ENCODE assay signal across 8 cellular contexts in genomic region chr1:40387487-40388306, GRCh38. TPM values are rescaled to one million over a fixed set of nuclear protein-coding genes. Genes with fewer than 3 reads are reported as not detected.
DNase-seq lines count a peak whose midpoint lies in the region; ATAC-seq and TF ChIP-seq lines count a peak whose summit lies in the region.
"Not testable (repeated sequence)": the region's sequence is repeated elsewhere in the genome, so short reads cannot be mapped to it uniquely, and the experiment has no call there.

No MANE protein-coding gene starts in this region.

- intact Hi-C loops in adrenal gland (cut with DNase I); right lobe of liver (cut with DNase I): not testable (repeated sequence)

- peak overlapping the region; percentile 85 to 100 (median 97) for H3K27ac ChIP-seq in BLaER1 treated with 17β-estradiol and CSF1 and Interleukin-3, amounts not matched to agents 10 nM and 100 nM
- H3K27ac ChIP-seq in adrenal gland (peak overlapping the region in 3 of 5 donors; percentile 65 to 84 (median 81)), right lobe of liver (peak overlapping the region; percentile 82 to 87 (median 86)), parathyroid adenoma (peak overlapping the region; percentile 42), substantia nigra (ENCODE audit: low read depth, low read length, poor library complexity, severe bottlenecking) (peak overlapping the region; percentile 46)
- not testable (repeated sequence) for H3K27ac ChIP-seq in endodermal cell (ENCODE audit: low read depth, low read length)

- peak overlapping the region; percentile 83 to 93 (median 92) for H3K4me3 Mint-ChIP-seq in T-cell
- not testable (repeated sequence) for H3K4me3 Mint-ChIP-seq in endodermal cell

- H3K9me3 Mint-ChIP-seq in T-cell = not testable (repeated sequence)
- H3K9me3 Mint-ChIP-seq in endodermal cell = peaks cover 22% of the 10 kb centered on the region

- H2AFZ ChIP-seq in parathyroid adenoma = not testable (repeated sequence)

- H3K27me3 Mint-ChIP-seq in T-cell; endodermal cell (ENCODE audit: insufficient read depth): not testable (repeated sequence)

- TF ChIP-seq POLR2A in adrenal gland (IDR thresholded peaks at IDR 0.05); right lobe of liver (IDR thresholded peaks at IDR 0.05): not testable (repeated sequence)

- H3K36me3 Mint-ChIP-seq in T-cell (peaks cover 37% of the 10 kb centered on the region), endodermal cell (ENCODE audit: low read depth) (peaks cover 26% of the 10 kb centered on the region)

- ATAC-seq in T-cell (replicated peaks in 1 of 4); right lobe of liver: not testable (repeated sequence)

- TF ChIP-seq CTCF in adrenal gland (IDR thresholded peaks at IDR 0.05); endodermal cell (conservative IDR thresholded peaks at IDR 0.05); right lobe of liver (IDR thresholded peaks at IDR 0.05); parathyroid adenoma (IDR thresholded peaks at IDR 0.05): not testable (repeated sequence)

- peak in 3 of 34 experiments; percentile 22 to 48 (median 44) for DNase-seq in T-cell
- peak; percentile 41 for DNase-seq in activated T-cell treated with anti-CD3 and anti-CD28 coated beads, Interleukin-2, amount 50 U/mL, for 1 hour
- not testable (repeated sequence) for DNase-seq in adrenal gland; endodermal cell; right lobe of liver; substantia nigra (lab: John Stamatoyannopoulos, UW)

- H3K27me3 ChIP-seq in BLaER1 treated with 17β-estradiol and CSF1 and Interleukin-3, amounts not matched to agents 10 nM and 100 nM; adrenal gland; endodermal cell (ENCODE audit: control insufficient read depth, insufficient read depth, low read length, poor library complexity, severe bottlenecking); right lobe of liver; parathyroid adenoma (ENCODE audit: control insufficient read depth, insufficient read depth, low read length): not testable (repeated sequence)

- WGBS in adrenal gland, 4 donors = 83 to 94% (median 91%) methylated on average over 6 to 37 of the region's 37 CpGs
- 85 to 93% methylated on average over 9 to 37 of the region's 37 CpGs for WGBS in endodermal cell (ENCODE audit: insufficient coverage in 1 of 2, insufficient read length in 1 of 2), 2 experiments
- WGBS in right lobe of liver (ENCODE audit: insufficient coverage, low coverage, low lambda C conversion rate, missing lambda C conversion rate) = 100% methylated on average over 3 of the region's 37 CpGs

- H3K79me2 ChIP-seq in parathyroid adenoma = not testable (repeated sequence)

- peak overlapping the region in 1 of 10 experiments; percentile 27; a peak in 2 of 20 replicates for H3K4me3 ChIP-seq in BLaER1 treated with 17β-estradiol and CSF1 and Interleukin-3, amounts not matched to agents 10 nM and 100 nM
- H3K4me3 ChIP-seq in adrenal gland; right lobe of liver; parathyroid adenoma (ENCODE audit: low read depth, low read length): not testable (repeated sequence)
- peak overlapping the region; percentile 38 for H3K4me3 ChIP-seq in endodermal cell (ENCODE audit: low read length)

- H3K27ac Mint-ChIP-seq in T-cell = peak overlapping the region; percentile 99 to 100
- H3K27ac Mint-ChIP-seq in endodermal cell = not testable (repeated sequence)

- POLR2A ChIA-PET in T-cell (lab: Charles Lee) = interaction anchor here (0.7 to 6.3 kb wide), 11 partner anchors 7 to 46 kb away, joined by 3 to 141 read pairs (median 11); partner anchors contain the start of gene SMAP2 (in 2 of the 2)

- CTCF ChIA-PET in T-cell (lab: Charles Lee) = interaction anchor here (0.6 to 6.7 kb wide), 6 partner anchors 10 to 244 kb away, joined by 3 to 64 read pairs (median 4); partner anchors contain the start of gene SMAP2 (in 1 of the 2)

- peaks cover 14 to 44% (median 20%) of the 10 kb centered on the region in 11 experiments for H3K36me3 ChIP-seq in BLaER1 treated with 17β-estradiol and CSF1 and Interleukin-3, amounts not matched to agents 10 nM and 100 nM
- H3K36me3 ChIP-seq in adrenal gland (replicated peaks in 1 of 2); right lobe of liver; parathyroid adenoma (ENCODE audit: control insufficient read depth, insufficient read depth, low read length): not testable (repeated sequence)
- peaks cover 11% of the 10 kb centered on the region for H3K36me3 ChIP-seq in endodermal cell (ENCODE audit: control insufficient read depth, insufficient read depth, low read length)

- H3K4me1 Mint-ChIP-seq in T-cell (peaks cover 88 to 96% (median 95%) of the 10 kb centered on the region in 3 donors), endodermal cell (peaks cover 69% of the 10 kb centered on the region)

- peak overlapping the region; percentile 78 to 98 (median 88) for H3K4me2 ChIP-seq in BLaER1 treated with 17β-estradiol and CSF1 and Interleukin-3, amounts not matched to agents 10 nM and 100 nM
- not testable (repeated sequence) for H3K4me2 ChIP-seq in parathyroid adenoma (ENCODE audit: low read length)

- not testable (repeated sequence) for H4K20me1 ChIP-seq in BLaER1 treated with 17β-estradiol and CSF1 and Interleukin-3, amounts not matched to agents 10 nM and 100 nM

- peaks cover 65 to 95% (median 89%) of the 10 kb centered on the region in 10 experiments for H3K4me1 ChIP-seq in BLaER1 treated with 17β-estradiol and CSF1 and Interleukin-3, amounts not matched to agents 10 nM and 100 nM
- H3K4me1 ChIP-seq in adrenal gland (replicated peaks in 1 of 2) = peaks cover 7 to 78% of the 10 kb centered on the region in 2 donors
- peaks cover 28% of the 10 kb centered on the region for H3K4me1 ChIP-seq in endodermal cell (ENCODE audit: control insufficient read depth, insufficient read depth, low read length)
- H3K4me1 ChIP-seq in right lobe of liver = peaks cover 0 to 91% (median 47%) of the 10 kb centered on the region in 4 donors
- H3K4me1 ChIP-seq in parathyroid adenoma = not testable (repeated sequence)

- peak overlapping the region; percentile 64 to 98 (median 88); a peak in 21 of 22 replicates for H3K9ac ChIP-seq in BLaER1 treated with 17β-estradiol and CSF1 and Interleukin-3, amounts not matched to agents 10 nM and 100 nM
- not testable (repeated sequence) for H3K9ac ChIP-seq in endodermal cell (ENCODE audit: extremely low read depth, low read length, poor library complexity, severe bottlenecking); parathyroid adenoma

- H3K9me3 ChIP-seq in BLaER1 treated with 17β-estradiol and CSF1 and Interleukin-3, amounts not matched to agents 10 nM and 100 nM (replicated peaks in 1 of 11) = peaks cover 0 to 18% (median 6%) of the 10 kb centered on the region in 11 experiments; a peak in 7 of 22 replicates
- not testable (repeated sequence) for H3K9me3 ChIP-seq in adrenal gland (replicated peaks in 1 of 3); right lobe of liver; parathyroid adenoma (ENCODE audit: control insufficient read depth, low read length)
- peaks cover 19% of the 10 kb centered on the region for H3K9me3 ChIP-seq in endodermal cell (ENCODE audit: control insufficient read depth, low read length)

RNA-seq across cellular contexts. Expression of gene SMAP2, which starts 14.2 kb away (rescaled TPM):
- total RNA-seq in T-cell (100 to 1,000 TPM; 120 to 254 (median 123) TPM), adrenal gland (10 to 100 TPM; 25.4 to 52.8 (median 38.9) TPM), endodermal cell (10 to 100 TPM; 21.9 to 22.3 TPM), right lobe of liver (10 to 100 TPM; 23.7 to 41.5 (median 36.2) TPM)
- polyA plus RNA-seq in adrenal gland = 10 to 100 TPM; 15.0 to 55.9 (median 20.1) TPM
- polyA plus RNA-seq in endodermal cell (2013, experiment 1 of 2) = 18.0 TPM
- 17.6 TPM for polyA plus RNA-seq in endodermal cell (2013, experiment 2 of 2)
